In the genomic region with DNA sequence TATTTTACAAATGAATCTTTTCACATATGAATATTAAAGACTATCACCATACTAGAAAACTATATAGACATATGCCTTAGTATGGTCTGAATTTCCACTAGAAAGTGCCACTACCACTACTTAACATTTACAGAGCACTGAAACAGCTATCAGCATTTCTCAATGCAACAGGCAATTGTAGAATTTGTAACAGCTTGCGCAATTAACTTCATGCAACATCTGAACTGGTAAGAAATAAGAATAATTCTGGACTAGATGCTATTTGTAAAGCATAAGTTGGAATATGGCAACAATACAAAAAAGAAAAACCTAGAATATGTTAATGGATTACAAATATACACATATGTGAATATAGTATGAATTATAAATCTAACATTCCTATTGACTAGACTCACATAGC, we compare ENCODE assay signal across 28 cellular contexts.
"Had no signal": no experiment of that assay in that cellular context is flagged by ENCODE, and none has a peak within 500 bp of the region (broad histone marks: within the 10 kb centered on the region; RNA-seq: fewer than 3 reads in every experiment).

No MANE protein-coding gene starts in this region.

- H3K27me3 ChIP-seq: body of pancreas, esophagus squamous epithelium, pancreas, right atrium auricular region, suprapubic skin, tibial artery, upper lobe of right lung had no signal

- DNase-seq: activated CD4-positive, alpha-beta T cell treated with anti-CD3 and anti-CD28 coated beads, Interleukin-2, amount 50 U/mL, for 1 hour; activated CD8-positive, alpha-beta T cell treated with anti-CD3 and anti-CD28 coated beads for 36 hours; activated naive CD8-positive, alpha-beta T cell treated with anti-CD3 and anti-CD28 coated beads, Interleukin-2, amount 50 U/mL, for 24 hours; activated T-cell treated with anti-CD3 and anti-CD28 coated beads, Interleukin-2, amount 50 U/mL, for 4 hours; anterior cingulate cortex; body of pancreas; dermis blood vessel endothelial cell; effector CD8-positive, alpha-beta T cell; esophagus squamous epithelium; foreskin fibroblast; head of caudate nucleus; hypothalamus; immature natural killer cell; kidney; midbrain; naive thymus-derived CD4-positive, alpha-beta T cell; nucleus accumbens; pancreas; psoas muscle; stimulated activated naive CD4-positive, alpha-beta T cell; T-helper 2 cell; tibial artery; upper lobe of right lung had no signal

- H3K27ac ChIP-seq: body of pancreas, epithelial cell of prostate, esophagus squamous epithelium, pancreas, psoas muscle, right atrium auricular region, suprapubic skin, tibial artery, upper lobe of right lung had no signal

- H3K9me3 ChIP-seq: body of pancreas, esophagus squamous epithelium, pancreas, psoas muscle, right atrium auricular region, suprapubic skin, tibial artery, upper lobe of right lung had no signal

- H3K4me3 ChIP-seq: body of pancreas, esophagus squamous epithelium, pancreas, psoas muscle, right atrium auricular region, suprapubic skin, tibial artery, upper lobe of right lung had no signal

- ATAC-seq: activated CD8-positive, alpha-beta T cell treated with anti-CD3 and anti-CD28 coated beads for 36 hours; activated naive CD8-positive, alpha-beta T cell treated with anti-CD3 and anti-CD28 coated beads, Interleukin-2, amount 50 U/mL, for 24 hours; activated T-cell treated with anti-CD3 and anti-CD28 coated beads, Interleukin-2, amount 50 U/mL, for 4 hours; activated T-helper 17 cell treated with anti-CD3 and anti-CD28 coated beads, Interleukin-2, amount 50 U/mL, for 72 hours; body of pancreas; naive thymus-derived CD4-positive, alpha-beta T cell; pancreas; psoas muscle; upper lobe of right lung; WTC11 had no signal

- H3K36me3 ChIP-seq: esophagus squamous epithelium, pancreas, right atrium auricular region, suprapubic skin, tibial artery, upper lobe of right lung had no signal
